ENCODE assay signal across 8 cellular contexts in the genomic region with DNA sequence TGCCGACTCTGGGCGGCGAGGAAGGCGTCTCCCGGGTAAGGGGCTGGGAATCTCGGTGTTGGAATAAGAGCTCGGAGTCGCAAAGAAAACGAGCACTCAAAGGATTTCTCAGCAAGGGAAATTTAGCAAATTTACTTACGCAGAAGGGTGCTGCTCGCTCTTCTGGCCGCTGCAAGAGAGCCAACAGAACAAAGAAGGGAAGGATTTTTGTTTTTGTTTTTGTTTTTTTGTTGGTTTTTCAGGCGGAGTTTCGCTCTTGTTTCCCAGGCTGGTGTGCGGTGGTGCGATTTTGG. TPM values are rescaled to one million over a fixed set of nuclear protein-coding genes. Genes with fewer than 3 reads are reported as not detected.
DNase-seq lines count a peak whose midpoint lies in the region; ATAC-seq and TF ChIP-seq lines count a peak whose summit lies in the region.

No MANE protein-coding gene starts in this region.

- ATAC-seq in activated B cell treated with CpG ODN at 0.5 μM for 24 hours (ENCODE audit: low read depth) (no peak), HG02678 (IDR thresholded peaks at IDR 0.05; ENCODE audit: unreplicated experiment) (no peak)

- peak overlapping the region; percentile 99 for H3K4me3 Mint-ChIP-seq in activated B cell treated with CpG ODN at 0.5 μM for 24 hours
- peak overlapping the region; percentile 98 for H3K4me3 Mint-ChIP-seq in glutamatergic neuron (ENCODE audit: unreplicated experiment)

- peaks cover 9% of the 10 kb centered on the region for H3K4me1 ChIP-seq in skeletal muscle satellite cell (ENCODE audit: control insufficient read depth, insufficient read depth, low read length)

- H3K27ac Mint-ChIP-seq in activated B cell treated with CpG ODN at 0.5 μM for 24 hours: peak overlapping the region; percentile 98
- H3K27ac Mint-ChIP-seq in glutamatergic neuron (ENCODE audit: unreplicated experiment): peak overlapping the region; percentile 99

- H3K4me2 ChIP-seq in skeletal muscle satellite cell (ENCODE audit: low read length): peak overlapping the region; percentile 84

- POLR2A ChIA-PET in activated B cell treated with CpG ODN at 0.5 μM for 24 hours (lab: Charles Lee): interaction anchor here (1.1 to 2.0 kb wide), 15 partner anchors 9 to 1134 kb away, joined by 3 to 21 read pairs (median 4); a partner anchor contains a TSS

- H3K4me3 ChIP-seq in H7 (ENCODE audit: insufficient read depth, low read depth, low read length) (peak overlapping the region; percentile 82), skeletal muscle satellite cell (ENCODE audit: low read length) (peak overlapping the region; percentile 97)

- H3K4me1 Mint-ChIP-seq in activated B cell treated with CpG ODN at 0.5 μM for 24 hours (peaks cover 48% of the 10 kb centered on the region), glutamatergic neuron (ENCODE audit: low read depth, unreplicated experiment) (peaks cover 11% of the 10 kb centered on the region)

- CTCF ChIA-PET in activated B cell treated with CpG ODN at 0.5 μM for 24 hours (lab: Charles Lee): interaction anchor here (0.7 to 4.3 kb wide), 3 partner anchors 9 to 117 kb away, joined by 3 to 32 read pairs (median 8); no protein-coding TSS in a partner anchor

- peak overlapping the region; percentile 99 for H3K9ac ChIP-seq in skeletal muscle satellite cell (ENCODE audit: low read depth, low read length)

- H3K27me3 ChIP-seq in H7 (ENCODE audit: control insufficient read depth, insufficient read depth, low read length) (0 out of 2 replicates have a peak, but pooled peaks cover 1% of the 10 kb centered on the region), skeletal muscle satellite cell (ENCODE audit: control insufficient read depth, insufficient read depth, low read length) (no peaks in the 10 kb centered on the region)

- intact Hi-C loops in activated B cell treated with CpG ODN at 0.5 μM for 24 hours (cut with micrococcal nuclease): loop anchor here (2.0 to 5.0 kb wide), 4 partner anchors 260 to 1131 kb away; a partner anchor contains a TSS

- in situ Hi-C loops in G401 (cut with HindIII; ENCODE audit: low sequenced_read_pairs): no loop called here

- no peaks in the 10 kb centered on the region for H3K9me3 ChIP-seq in skeletal muscle satellite cell (replicated peaks; ENCODE audit: low read length)

- H3K36me3 ChIP-seq in H7 (replicated peaks; ENCODE audit: control insufficient read depth, insufficient read depth, low read length) (no peaks in the 10 kb centered on the region; the same call in 1 of the 2 replicates), skeletal muscle satellite cell (ENCODE audit: insufficient read depth, low read length) (peaks cover 7% of the 10 kb centered on the region)

- peaks cover 18% of the 10 kb centered on the region for H3K36me3 Mint-ChIP-seq in activated B cell treated with CpG ODN at 0.5 μM for 24 hours (ENCODE audit: low read depth)
- H3K36me3 Mint-ChIP-seq in glutamatergic neuron (ENCODE audit: unreplicated experiment): peaks cover 20% of the 10 kb centered on the region

- H3K9me3 Mint-ChIP-seq in activated B cell treated with CpG ODN at 0.5 μM for 24 hours (no peaks in the 10 kb centered on the region), glutamatergic neuron (ENCODE audit: unreplicated experiment) (peaks cover 12% of the 10 kb centered on the region)

- no peak for DNase-seq in H7
- DNase-seq in activated B cell treated with CpG ODN at 0.5 μM for 24 hours: no peak
- DNase-seq in glutamatergic neuron: no peak
- no peak for DNase-seq in NCI-H2107 (lab: John Stamatoyannopoulos, UW)
- no peak for DNase-seq in G401 (ENCODE audit: low spot score)
- no peak for DNase-seq in GOT3 (lab: John Stamatoyannopoulos, UW)

- H3K27me3 Mint-ChIP-seq in activated B cell treated with CpG ODN at 0.5 μM for 24 hours (no peaks in the 10 kb centered on the region), glutamatergic neuron (ENCODE audit: unreplicated experiment) (peaks cover 2% of the 10 kb centered on the region)

- TF ChIP-seq CTCF in activated B cell treated with CpG ODN at 0.5 μM for 24 hours (IDR thresholded peaks at IDR 0.05) (no peak), glutamatergic neuron (IDR thresholded peaks at IDR 0.05; ENCODE audit: partially characterized antibody, unreplicated experiment) (no peak)

RNA-seq across cellular contexts. Expression of a gene that starts 0.3 kb away (rescaled TPM):
- total RNA-seq in H7 (2014; rRNA removed; shearing (Covaris generic)): 131 and 133 TPM in 2 replicates
- total RNA-seq in activated B cell treated with CpG ODN at 0.5 μM for 24 hours: 53.6 and 56.6 TPM in 2 replicates
- total RNA-seq in glutamatergic neuron (ENCODE audit: unreplicated experiment): 95.2 TPM
- total RNA-seq in skeletal muscle satellite cell (2012; rRNA removed): 33.6 and 35.2 TPM in 2 replicates
- 96.1 and 101 TPM in 2 replicates for total RNA-seq in G401 (2014; rRNA removed; shearing (Covaris generic))

RNA-seq across cellular contexts. Expression of a gene that starts 30.7 kb away (rescaled TPM):
- total RNA-seq in H7 (2014; rRNA removed; shearing (Covaris generic)): 0.87 and 1.7 TPM in 2 replicates
- total RNA-seq in activated B cell treated with CpG ODN at 0.5 μM for 24 hours (0.49 and 0.64 TPM in 2 replicates), glutamatergic neuron (ENCODE audit: unreplicated experiment) (3.8 TPM)
- under 0.01 and 0.25 TPM in 2 replicates for total RNA-seq in skeletal muscle satellite cell (2012; rRNA removed)
- total RNA-seq in G401 (2014; rRNA removed; shearing (Covaris generic)): 0.31 and 0.92 TPM in 2 replicates

RNA-seq across cellular contexts. Expression of a gene that starts 52.6 kb away (rescaled TPM):
- 0.52 TPM in 1 of 2 replicates, not detected in the other for total RNA-seq in H7 (2014; rRNA removed; shearing (Covaris generic))
- 0.07 and 0.38 TPM in 2 replicates for total RNA-seq in activated B cell treated with CpG ODN at 0.5 μM for 24 hours
- total RNA-seq in glutamatergic neuron (ENCODE audit: unreplicated experiment): not detected
- not detected in 2 replicates for total RNA-seq in skeletal muscle satellite cell (2012; rRNA removed)
- total RNA-seq in G401 (2014; rRNA removed; shearing (Covaris generic)): 1.5 TPM in 1 of 2 replicates, not detected in the other
